In the genomic region with DNA sequence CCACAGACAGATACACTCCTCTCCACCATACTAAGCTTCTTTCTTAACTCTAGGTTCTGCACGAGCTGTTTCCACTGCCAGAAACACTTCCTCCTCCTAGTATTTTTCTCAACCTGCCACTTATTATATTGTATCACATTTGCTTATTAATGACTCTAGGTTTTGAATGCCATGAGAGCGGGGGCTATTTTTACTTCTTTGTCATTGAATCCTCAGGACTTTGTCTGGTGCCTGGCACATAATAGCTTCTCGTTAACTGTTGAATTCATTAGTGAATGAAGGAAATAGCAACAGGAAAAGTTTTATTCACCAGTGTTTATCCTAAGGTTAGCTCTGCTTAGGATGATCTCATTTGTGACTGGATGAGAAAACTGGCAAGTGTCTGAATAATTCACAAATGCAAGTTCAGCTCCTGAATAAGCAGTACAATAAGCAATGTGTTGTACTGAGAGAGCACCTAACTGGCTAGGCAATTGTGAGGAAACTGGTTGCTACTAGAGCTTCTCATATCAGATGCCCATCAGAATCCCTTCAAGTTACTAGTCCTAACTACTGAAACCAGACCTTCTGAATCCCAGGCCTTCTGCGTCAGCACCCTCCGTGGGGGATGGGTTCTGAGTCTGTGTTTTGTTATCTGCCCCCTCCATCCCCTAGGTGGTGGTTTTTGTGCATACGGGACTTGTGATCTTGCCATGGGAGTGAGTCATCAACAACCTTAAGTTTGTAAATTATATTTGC, we compare ENCODE assay signal across 14 cellular contexts.
A peak's percentile ranks its signal among the peaks of the same experiment; 100 is the strongest.
DNase-seq lines count a peak whose midpoint lies in the region; ATAC-seq, FAIRE-seq and TF ChIP-seq lines count a peak whose summit lies in the region.
"Had no signal": no experiment of that assay in that cellular context is flagged by ENCODE, and none has a peak within 500 bp of the region (broad histone marks: within the 10 kb centered on the region; RNA-seq: fewer than 3 reads in every experiment).

No MANE protein-coding gene starts in this region.

- ATAC-seq in A549 (0 out of 6 replicates have a peak, but pooled peaks of 1 of the 2 experiments have one; percentile 32), HG02981 (IDR thresholded peaks at IDR 0.05; ENCODE audit: unreplicated experiment) (no peak)
- ATAC-seq: lower lobe of right lung had no signal

- TF ChIP-seq POLR2A in A549 (IDR thresholded peaks at IDR 0.05; ENCODE audit: low read length), result no peak

- CTCF ChIA-PET in A549 (lab: Yijun Ruan, JAX) (interaction anchor here (1.4 kb wide), 1 partner anchor 20 kb away, joined by 3 read pairs; no protein-coding TSS in a partner anchor), HEK293 (lab: Yijun Ruan, JAX) (interaction anchor here (0.6 to 3.0 kb wide), 4 partner anchors 11 to 323 kb away, joined by 3 to 8 read pairs (median 5); no protein-coding TSS in a partner anchor)

- H3K27ac ChIP-seq in A549 (no peak overlapping the region), HEK293 (ENCODE audit: extremely low read depth, low read depth, low read length) (peak overlapping the region; percentile 24)
- H3K27ac ChIP-seq: lower lobe of right lung, upper lobe of left lung had no signal

- TF ChIP-seq RAD21 in A549 (conservative IDR thresholded peaks at IDR 0.05 in 1 of 2, IDR thresholded peaks at IDR 0.05 in 1 of 2), result no peak

- H3K4me1 ChIP-seq in A549, result no peaks in the 10 kb centered on the region
- peaks cover 13% of the 10 kb centered on the region for H3K4me1 ChIP-seq in HEK293 (ENCODE audit: control insufficient read depth, insufficient read depth, low read length)
- H3K4me1 ChIP-seq: lower lobe of right lung, upper lobe of left lung had no signal

- POLR2A ChIA-PET in A549 (lab: Yijun Ruan, JAX), result no interaction called here
- POLR2A ChIA-PET in HEK293 (lab: Yijun Ruan, JAX), result no interaction called here

- H3K9me3 ChIP-seq in A549 (no peaks in the 10 kb centered on the region), HEK293 (ENCODE audit: control insufficient read depth, insufficient read depth, low read depth, low read length) (no peaks in the 10 kb centered on the region)
- H3K9me3 ChIP-seq: body of pancreas, lower lobe of right lung, upper lobe of left lung had no signal

- H3K4me3 ChIP-seq in A549 (no peak overlapping the region), HEK293 (ENCODE audit: low read depth, low read length) (no peak overlapping the region)
- H3K4me3 ChIP-seq: body of pancreas, lower lobe of right lung, upper lobe of left lung had no signal

- no peak for TF ChIP-seq CTCF in A549 (IDR thresholded peaks at IDR 0.05)
- no peak for TF ChIP-seq CTCF in HEK293 (tag by site-specific recombination; IDR thresholded peaks at IDR 0.05)

- WGBS in A549 (ENCODE audit: missing lambda C conversion rate), result 21% methylated on average over 6 of the region's 6 CpGs

- no peak overlapping the region for H3K4me2 ChIP-seq in A549

- FAIRE-seq in A549 (lab: Jason Lieb, UNC), result no peak

- DNase-seq in A549 (ENCODE audit: low read depth in 1 of 2, low spot score in 1 of 2), result no peak
- peak; percentile 54 for DNase-seq in astrocyte of the hippocampus (ENCODE audit: low read depth, low spot score)
- peak; percentile 63 for DNase-seq in islet precursor cell
- no peak for DNase-seq in activated CD4-positive, alpha-beta T cell treated with anti-CD3 and anti-CD28 coated beads, Interleukin-2, amount 50 U/mL, for 48 hours
- DNase-seq in hypothalamus (lab: John Stamatoyannopoulos, UW), result no peak
- no peak for DNase-seq in NCI-H2227 treated with DMSO at 0.1 percent for 48 hours (lab: John Stamatoyannopoulos, UW)
- DNase-seq: C1 segment of cervical spinal cord, lower lobe of right lung, retina, T-helper 2 cell, upper lobe of left lung had no signal

- no peak for TF ChIP-seq EP300 in A549 (IDR thresholded peaks at IDR 0.05)

- H3K36me3 ChIP-seq in HEK293 (ENCODE audit: control insufficient read depth in 2 of 2, insufficient read depth in 1 of 2, low read length in 2 of 2), result no peaks in the 10 kb centered on the region
- H3K36me3 ChIP-seq: lower lobe of right lung, upper lobe of left lung had no signal

TF ChIP-seq in A549, 52 proteins besides CTCF, POLR2A, EP300 and RAD21:
- TF ChIP-seq FOSL2 (IDR thresholded peaks at IDR 0.05), result no peak
- TF ChIP-seq FOSL2 (CRISPR knock-in tag; IDR thresholded peaks at IDR 0.05), result peak; percentile 11; the same call in 1 of the 2 replicates
- no peak for TF ChIP-seq CHD4 (IDR thresholded peaks at IDR 0.05; ENCODE audit: borderline replicate concordance)

TF ChIP-seq in HEK293, 187 proteins besides CTCF, POLR2A, EP300 and RAD21 (continues in another document):
- TF ChIP-seq FEZF1 (tag by site-specific recombination; IDR thresholded peaks at IDR 0.05), result no peak
- no peak for TF ChIP-seq HOXC10 (CRISPR knock-in tag; IDR thresholded peaks at IDR 0.05)
- TF ChIP-seq OSR2 (tag by site-specific recombination; IDR thresholded peaks at IDR 0.05), result peak; percentile 82
- TF ChIP-seq ZNF175 (tag by site-specific recombination; IDR thresholded peaks at IDR 0.05), result no peak
- TF ChIP-seq RBAK (tag by site-specific recombination; IDR thresholded peaks at IDR 0.05), result no peak
- TF ChIP-seq, protein P1, sequence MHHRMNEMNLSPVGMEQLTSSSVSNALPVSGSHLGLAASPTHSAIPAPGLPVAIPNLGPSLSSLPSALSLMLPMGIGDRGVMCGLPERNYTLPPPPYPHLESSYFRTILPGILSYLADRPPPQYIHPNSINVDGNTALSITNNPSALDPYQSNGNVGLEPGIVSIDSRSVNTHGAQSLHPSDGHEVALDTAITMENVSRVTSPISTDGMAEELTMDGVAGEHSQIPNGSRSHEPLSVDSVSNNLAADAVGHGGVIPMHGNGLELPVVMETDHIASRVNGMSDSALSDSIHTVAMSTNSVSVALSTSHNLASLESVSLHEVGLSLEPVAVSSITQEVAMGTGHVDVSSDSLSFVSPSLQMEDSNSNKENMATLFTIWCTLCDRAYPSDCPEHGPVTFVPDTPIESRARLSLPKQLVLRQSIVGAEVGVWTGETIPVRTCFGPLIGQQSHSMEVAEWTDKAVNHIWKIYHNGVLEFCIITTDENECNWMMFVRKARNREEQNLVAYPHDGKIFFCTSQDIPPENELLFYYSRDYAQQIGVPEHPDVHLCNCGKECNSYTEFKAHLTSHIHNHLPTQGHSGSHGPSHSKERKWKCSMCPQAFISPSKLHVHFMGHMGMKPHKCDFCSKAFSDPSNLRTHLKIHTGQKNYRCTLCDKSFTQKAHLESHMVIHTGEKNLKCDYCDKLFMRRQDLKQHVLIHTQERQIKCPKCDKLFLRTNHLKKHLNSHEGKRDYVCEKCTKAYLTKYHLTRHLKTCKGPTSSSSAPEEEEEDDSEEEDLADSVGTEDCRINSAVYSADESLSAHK (tag by site-specific recombination; IDR thresholded peaks at IDR 0.05), result no peak
- peak; percentile 63 for TF ChIP-seq GLIS1 (tag by site-specific recombination; IDR thresholded peaks at IDR 0.05)
- TF ChIP-seq, protein P2, sequence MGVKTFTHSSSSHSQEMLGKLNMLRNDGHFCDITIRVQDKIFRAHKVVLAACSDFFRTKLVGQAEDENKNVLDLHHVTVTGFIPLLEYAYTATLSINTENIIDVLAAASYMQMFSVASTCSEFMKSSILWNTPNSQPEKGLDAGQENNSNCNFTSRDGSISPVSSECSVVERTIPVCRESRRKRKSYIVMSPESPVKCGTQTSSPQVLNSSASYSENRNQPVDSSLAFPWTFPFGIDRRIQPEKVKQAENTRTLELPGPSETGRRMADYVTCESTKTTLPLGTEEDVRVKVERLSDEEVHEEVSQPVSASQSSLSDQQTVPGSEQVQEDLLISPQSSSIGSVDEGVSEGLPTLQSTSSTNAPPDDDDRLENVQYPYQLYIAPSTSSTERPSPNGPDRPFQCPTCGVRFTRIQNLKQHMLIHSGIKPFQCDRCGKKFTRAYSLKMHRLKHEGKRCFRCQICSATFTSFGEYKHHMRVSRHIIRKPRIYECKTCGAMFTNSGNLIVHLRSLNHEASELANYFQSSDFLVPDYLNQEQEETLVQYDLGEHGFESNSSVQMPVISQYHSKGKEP (tag by site-specific recombination; IDR thresholded peaks at IDR 0.05), result no peak
- no peak for TF ChIP-seq ZNF157 (tag by site-specific recombination; IDR thresholded peaks at IDR 0.05)
- no peak for TF ChIP-seq ZNF529 (tag by site-specific recombination; IDR thresholded peaks at IDR 0.05; ENCODE audit: insufficient replicate concordance)
- TF ChIP-seq ZNF404 (tag by site-specific recombination; IDR thresholded peaks at IDR 0.05), result no peak
- no peak for TF ChIP-seq ZNF776 (tag by site-specific recombination; IDR thresholded peaks at IDR 0.05; ENCODE audit: borderline replicate concordance)
- no peak for TF ChIP-seq ZNF624 (tag by site-specific recombination; IDR thresholded peaks at IDR 0.05)
- TF ChIP-seq ZNF354C (tag by site-specific recombination; IDR thresholded peaks at IDR 0.05; ENCODE audit: borderline replicate concordance, low read depth), result no peak
- TF ChIP-seq ZNF473 (tag by site-specific recombination; IDR thresholded peaks at IDR 0.05), result no peak
- TF ChIP-seq MEIS1 (CRISPR knock-in tag; IDR thresholded peaks at IDR 0.05; ENCODE audit: borderline replicate concordance), result no peak
- TF ChIP-seq, protein P3, sequence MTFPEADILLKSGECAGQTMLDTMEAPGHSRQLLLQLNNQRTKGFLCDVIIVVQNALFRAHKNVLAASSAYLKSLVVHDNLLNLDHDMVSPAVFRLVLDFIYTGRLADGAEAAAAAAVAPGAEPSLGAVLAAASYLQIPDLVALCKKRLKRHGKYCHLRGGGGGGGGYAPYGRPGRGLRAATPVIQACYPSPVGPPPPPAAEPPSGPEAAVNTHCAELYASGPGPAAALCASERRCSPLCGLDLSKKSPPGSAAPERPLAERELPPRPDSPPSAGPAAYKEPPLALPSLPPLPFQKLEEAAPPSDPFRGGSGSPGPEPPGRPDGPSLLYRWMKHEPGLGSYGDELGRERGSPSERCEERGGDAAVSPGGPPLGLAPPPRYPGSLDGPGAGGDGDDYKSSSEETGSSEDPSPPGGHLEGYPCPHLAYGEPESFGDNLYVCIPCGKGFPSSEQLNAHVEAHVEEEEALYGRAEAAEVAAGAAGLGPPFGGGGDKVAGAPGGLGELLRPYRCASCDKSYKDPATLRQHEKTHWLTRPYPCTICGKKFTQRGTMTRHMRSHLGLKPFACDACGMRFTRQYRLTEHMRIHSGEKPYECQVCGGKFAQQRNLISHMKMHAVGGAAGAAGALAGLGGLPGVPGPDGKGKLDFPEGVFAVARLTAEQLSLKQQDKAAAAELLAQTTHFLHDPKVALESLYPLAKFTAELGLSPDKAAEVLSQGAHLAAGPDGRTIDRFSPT (tag by site-specific recombination; IDR thresholded peaks at IDR 0.05), result no peak
- TF ChIP-seq TRIM28 (IDR thresholded peaks at IDR 0.05; ENCODE audit: borderline replicate concordance, low read length), result no peak
- no peak for TF ChIP-seq ZNF510 (tag by site-specific recombination; IDR thresholded peaks at IDR 0.05; ENCODE audit: insufficient replicate concordance)
- TF ChIP-seq ZNF184 (tag by site-specific recombination; IDR thresholded peaks at IDR 0.05), result peak; percentile 60; the same call in 1 of the 2 replicates

Comparison
In these comparisons a context has a peak if more than half of its experiments do, and no peak if none do; other contexts are left out.
1. DNase-seq: peak in astrocyte of the hippocampus (single experiment) and islet precursor cell (single experiment); none in A549 (0 of 2), activated CD4-positive, alpha-beta T cell treated with anti-CD3 and anti-CD28 coated beads, Interleukin-2, amount 50 U/mL, for 48 hours (0 of 2), hypothalamus (0 of 51) and NCI-H2227 treated with DMSO at 0.1 percent for 48 hours (single experiment).